1 cellular context compared by ENCODE assay signal in genomic region chr9:37929441-37929895, GRCh38.
TF ChIP-seq lines count a peak whose summit lies in the region.

No MANE protein-coding gene starts in this region.

TF ChIP-seq in IMR-90, 13 proteins besides CTCF, POLR2A, EP300 and RAD21:
- TF ChIP-seq USF2 (IDR thresholded peaks at IDR 0.05; ENCODE audit: low read depth, low read length): no peak
- no peak for TF ChIP-seq ELK1 (IDR thresholded peaks at IDR 0.05; ENCODE audit: borderline replicate concordance, low read depth, low read length)
- TF ChIP-seq CEBPB (IDR thresholded peaks at IDR 0.05; ENCODE audit: low read depth, low read length): no peak
- TF ChIP-seq SMC3 (IDR thresholded peaks at IDR 0.05; ENCODE audit: low read depth, low read length): no peak
- no peak for TF ChIP-seq NFE2L2 (IDR thresholded peaks at IDR 0.05; ENCODE audit: low read depth, low read length)
- TF ChIP-seq MAFK (IDR thresholded peaks at IDR 0.05; ENCODE audit: low read depth, low read length): no peak
- TF ChIP-seq BHLHE40 (IDR thresholded peaks at IDR 0.05; ENCODE audit: low read depth, low read length): no peak
- TF ChIP-seq MAZ (IDR thresholded peaks at IDR 0.05; ENCODE audit: borderline replicate concordance, low read depth, low read length): no peak
- no peak for TF ChIP-seq RFX5 (IDR thresholded peaks at IDR 0.05; ENCODE audit: low read depth, low read length)
- no peak for TF ChIP-seq MXI1 (IDR thresholded peaks at IDR 0.05; ENCODE audit: borderline replicate concordance, low read depth, low read length)
- TF ChIP-seq RCOR1 (IDR thresholded peaks at IDR 0.05; ENCODE audit: insufficient replicate concordance, low read length): no peak
- no peak for TF ChIP-seq FOS (IDR thresholded peaks at IDR 0.05; ENCODE audit: low read depth, low read length)
- TF ChIP-seq CHD1 (IDR thresholded peaks at IDR 0.05; ENCODE audit: low read depth, low read length): no peak
